In genomic region chr2:158315803-158316413, GRCh38 we compare ENCODE assay signal across 23 cellular contexts.
DNase-seq lines count a peak whose midpoint lies in the region; ATAC-seq, FAIRE-seq and TF ChIP-seq lines count a peak whose summit lies in the region.
"Had no signal": no experiment of that assay in that cellular context is flagged by ENCODE, and none has a peak within 500 bp of the region (broad histone marks: within the 10 kb centered on the region; RNA-seq: fewer than 3 reads in every experiment).

No MANE protein-coding gene starts in this region.

- H4K20me1 ChIP-seq in GM12878 (ENCODE audit: control insufficient read depth, insufficient read depth): no peaks in the 10 kb centered on the region

- H3K36me3 ChIP-seq in GM12878 (ENCODE audit: control insufficient read depth in 2 of 2, insufficient read depth in 2 of 2, low read length in 1 of 2): no peaks in the 10 kb centered on the region
- H3K36me3 ChIP-seq: colonic mucosa, HAP-1, thyroid gland, vagina had no signal

- no peak overlapping the region for H3K9ac ChIP-seq in GM12878 (ENCODE audit: control insufficient read depth, insufficient read depth, low read length)

- H3K4me3 ChIP-seq in GM12878: no peak overlapping the region
- H3K4me3 ChIP-seq: colonic mucosa, HAP-1, lung, thyroid gland, vagina had no signal

- DNase-seq in GM12878 (ENCODE audit: low read depth, low spot score): no peak
- no peak for DNase-seq in amniotic stem cell (lab: John Stamatoyannopoulos, UW)
- no peak for DNase-seq in GM10266 (ENCODE audit: extremely low spot score)
- DNase-seq in NCI-H2171 (lab: John Stamatoyannopoulos, UW): no peak
- DNase-seq in GM12891 (ENCODE audit: insufficient read length, low spot score): no peak
- DNase-seq: activated T-cell treated with anti-CD3 and anti-CD28 coated beads, Interleukin-2, amount 50 U/mL, for 72 hours; colonic mucosa; effector CD8-positive, alpha-beta T cell; hypothalamus; left cardiac atrium; naive thymus-derived CD8-positive, alpha-beta T cell; NCI-H2029 treated with DMSO at 0.1 percent for 48 hours; NCI-H524 treated with DMSO at 0.1 percent for 48 hours; nucleus accumbens; stimulated activated CD4-positive, alpha-beta T cell treated with anti-CD3 and anti-CD28 coated beads, Interleukin-4, amount 100 ng/mL, for 1 hour; thyroid gland had no signal

- no peak overlapping the region for H3K4me2 ChIP-seq in GM12878 (ENCODE audit: control insufficient read depth, insufficient read depth)

- POLR2A ChIA-PET in GM12878 (lab: Charles Lee): no interaction called here

- no peak for TF ChIP-seq EP300 in GM12878 (IDR thresholded peaks at IDR 0.05; ENCODE audit: borderline replicate concordance in 1 of 2, control insufficient read depth in 1 of 2, low read depth in 2 of 2, low read length in 2 of 2)

- FAIRE-seq in GM12878 (lab: Jason Lieb, UNC) (no peak), GM12891 (lab: Jason Lieb, UNC) (no peak)

- in situ Hi-C loops in GM12878 (cut with MboI): no loop called here

- TF ChIP-seq POLR2A in GM12878 (IDR thresholded peaks at IDR 0.05; ENCODE audit: low read depth, low read length): no peak
- TF ChIP-seq POLR2A in GM12891 (IDR thresholded peaks at IDR 0.05; ENCODE audit: low read depth, low read length): no peak

- H3K27ac ChIP-seq in GM12878 (ENCODE audit: control insufficient read depth, insufficient read depth): no peak overlapping the region
- H3K27ac ChIP-seq: colonic mucosa, thyroid gland, vagina had no signal

- H3K9me3 ChIP-seq in GM12878 (replicated peaks; ENCODE audit: control insufficient read depth, insufficient read depth, low read length): no peaks in the 10 kb centered on the region
- H3K9me3 ChIP-seq: colonic mucosa, HAP-1, thyroid gland, vagina had no signal

- no TSS peak for BruUV-seq in GM12878 (replicated peaks; lab: Mats Ljungman, UMichigan)

- H3K79me2 ChIP-seq in GM12878 (ENCODE audit: control insufficient read depth, insufficient read depth, low read length): no peaks in the 10 kb centered on the region

- H3K27me3 ChIP-seq in GM12878 (replicated peaks in 1 of 2; ENCODE audit: control insufficient read depth in 2 of 2, insufficient read depth in 2 of 2, low read length in 1 of 2): no peaks in the 10 kb centered on the region
- H3K27me3 ChIP-seq: colonic mucosa, thyroid gland, vagina had no signal

- ATAC-seq in GM18517 (IDR thresholded peaks at IDR 0.05; ENCODE audit: unreplicated experiment) (peak; percentile 61), GM21423 (IDR thresholded peaks at IDR 0.05; ENCODE audit: unreplicated experiment) (peak; percentile 48), HG03432 (IDR thresholded peaks at IDR 0.05; ENCODE audit: unreplicated experiment) (peak; percentile 48), GM12878 (peak; percentile 32; the same call in 2 of the 3 replicates)
- ATAC-seq: activated T-cell treated with anti-CD3 and anti-CD28 coated beads, Interleukin-2, amount 50 U/mL, for 72 hours; left cardiac atrium; naive thymus-derived CD8-positive, alpha-beta T cell; Right ventricle myocardium inferior had no signal

- 0% methylated on average over 1 of the region's 1 CpG for WGBS in GM12878 (ENCODE audit: insufficient coverage, insufficient replicate concordance, low lambda C conversion rate, missing lambda C conversion rate)

- RAD21 ChIA-PET in GM12878 (lab: Charles Lee; ENCODE audit: unreplicated experiment): no interaction called here

- no peak for TF ChIP-seq CTCF in GM12878 (IDR thresholded peaks at IDR 0.05 in 2 of 3, conservative IDR thresholded peaks at IDR 0.05 in 1 of 3; ENCODE audit: control insufficient read depth in 2 of 3, extremely low read depth in 1 of 3, insufficient read depth in 1 of 3, low read depth in 3 of 3, low read length in 3 of 3)
- TF ChIP-seq CTCF in GM10266 (IDR thresholded peaks at IDR 0.05; ENCODE audit: control insufficient read depth, insufficient read depth, low read depth, missing control alignments): no peak

- no peak for TF ChIP-seq RAD21 in GM12878 (IDR thresholded peaks at IDR 0.05; ENCODE audit: insufficient read depth, low read depth, low read length)

- CTCF ChIA-PET in GM12878 (lab: Yijun Ruan, JAX): interaction anchor here (1.0 kb wide), 1 partner anchor 438 kb away, joined by 3 read pairs; no protein-coding TSS in a partner anchor

- no peaks in the 10 kb centered on the region for H3K4me1 ChIP-seq in GM12878 (ENCODE audit: control insufficient read depth, insufficient read depth, low read length)
- H3K4me1 ChIP-seq: colonic mucosa, HAP-1, thyroid gland, vagina had no signal

- no peak overlapping the region for H2AFZ ChIP-seq in GM12878 (ENCODE audit: control insufficient read depth, low read depth, low read length)

- intact Hi-C loops in GM12878 (cut with micrococcal nuclease; ENCODE audit: unreplicated experiment): no loop called here

- SMC1A ChIA-PET in GM12878 (lab: Charles Lee; ENCODE audit: uncharacterized antibody, unreplicated experiment): no interaction called here

TF ChIP-seq in GM12878, 131 proteins besides CTCF, POLR2A, EP300 and RAD21 (continues in another document):
- TF ChIP-seq YY1 (IDR thresholded peaks at IDR 0.05; ENCODE audit: low read depth, low read length): no peak
- no peak for TF ChIP-seq MEF2A (IDR thresholded peaks at IDR 0.05; ENCODE audit: insufficient read depth, low read depth, low read length)
- no peak for TF ChIP-seq WRNIP1 (IDR thresholded peaks at IDR 0.05; ENCODE audit: borderline replicate concordance, low read depth, low read length)
- no peak for TF ChIP-seq KLF5 (IDR thresholded peaks at IDR 0.05; ENCODE audit: partially characterized antibody)
- TF ChIP-seq NR2F1 (conservative IDR thresholded peaks at IDR 0.05): no peak
- TF ChIP-seq POLR2AphosphoS5 (IDR thresholded peaks at IDR 0.05; ENCODE audit: low read length): no peak
- TF ChIP-seq RELB (IDR thresholded peaks at IDR 0.05; ENCODE audit: low read depth): no peak
- TF ChIP-seq BCL3 (IDR thresholded peaks at IDR 0.05; ENCODE audit: borderline replicate concordance, insufficient read depth, low read depth, low read length, poor library complexity, severe bottlenecking): no peak

TF ChIP-seq in GM12891, 5 proteins besides CTCF, POLR2A, EP300 and RAD21:
- TF ChIP-seq POLR2AphosphoS5 (IDR thresholded peaks at IDR 0.05; ENCODE audit: low read depth, low read length) (no peak), POU2F2 (IDR thresholded peaks at IDR 0.05; ENCODE audit: low read depth, low read length) (no peak), SPI1 (IDR thresholded peaks at IDR 0.05; ENCODE audit: low read depth, low read length) (no peak), PAX5 (IDR thresholded peaks at IDR 0.05; ENCODE audit: insufficient read depth, low read length, severe bottlenecking) (no peak), TAF1 (IDR thresholded peaks at IDR 0.05; ENCODE audit: low read depth, low read length) (no peak)
